ENCODE assay signal across 22 cellular contexts in genomic region chr7:106092204-106092603, GRCh38.
"Had no signal": no experiment of that assay in that cellular context is flagged by ENCODE, and none has a peak within 500 bp of the region (broad histone marks: within the 10 kb centered on the region; RNA-seq: fewer than 3 reads in every experiment).

No MANE protein-coding gene starts in this region.

- ATAC-seq: left lobe of liver; lower lobe of right lung; natural killer cell; stimulated activated naive CD8-positive, alpha-beta T cell treated with anti-CD3 and anti-CD28 coated beads, Interleukin-15, amount 100 ng/mL, for 72 hours had no signal

- H3K27me3 Mint-ChIP-seq: brain; dendritic cell treated with granulocyte-macrophage colony-stimulating factor and Interleukin-4, amounts not matched to agents 40 ng/mL and 50 ng/mL, for 4 days; stimulated activated naive CD8-positive, alpha-beta T cell treated with anti-CD3 and anti-CD28 coated beads, Interleukin-15, amount 100 ng/mL, for 72 hours had no signal

- H3K27ac Mint-ChIP-seq: brain; dendritic cell treated with granulocyte-macrophage colony-stimulating factor and Interleukin-4, amounts not matched to agents 40 ng/mL and 50 ng/mL, for 4 days; immature natural killer cell; natural killer cell; stimulated activated naive CD8-positive, alpha-beta T cell treated with anti-CD3 and anti-CD28 coated beads, Interleukin-15, amount 100 ng/mL, for 72 hours had no signal

- H3K4me3 Mint-ChIP-seq: brain; dendritic cell treated with granulocyte-macrophage colony-stimulating factor and Interleukin-4, amounts not matched to agents 40 ng/mL and 50 ng/mL, for 4 days; immature natural killer cell; natural killer cell; stimulated activated naive CD8-positive, alpha-beta T cell treated with anti-CD3 and anti-CD28 coated beads, Interleukin-15, amount 100 ng/mL, for 72 hours had no signal

- H3K9me3 Mint-ChIP-seq: brain; dendritic cell treated with granulocyte-macrophage colony-stimulating factor and Interleukin-4, amounts not matched to agents 40 ng/mL and 50 ng/mL, for 4 days; immature natural killer cell; natural killer cell; stimulated activated naive CD8-positive, alpha-beta T cell treated with anti-CD3 and anti-CD28 coated beads, Interleukin-15, amount 100 ng/mL, for 72 hours had no signal

- H3K4me1 Mint-ChIP-seq: brain, immature natural killer cell had no signal

- DNase-seq: activated CD4-positive, alpha-beta T cell treated with anti-CD3 and anti-CD28 coated beads, Interleukin-2, amount 50 U/mL, for 1 hour; activated CD4-positive, CD25-positive, alpha-beta regulatory T cell treated with anti-CD3 and anti-CD28 coated beads, Interleukin-2, amount 50 U/mL, for 72 hours; activated CD8-positive, alpha-beta memory T cell treated with anti-CD3 and anti-CD28 coated beads for 24 hours; activated CD8-positive, alpha-beta memory T cell treated with anti-CD3 and anti-CD28 coated beads, Interleukin-2, amount 50 U/mL, for 4 hours; activated naive CD4-positive, alpha-beta T cell treated with Interleukin-2 at 50 U/mL for 16 hours; activated T-cell treated with anti-CD3 and anti-CD28 coated beads, Interleukin-2, amount 50 U/mL, for 48 hours; aorta; effector CD4-positive, alpha-beta T cell; erythroblast; foreskin melanocyte; glutamatergic neuron; immature natural killer cell; lower lobe of right lung; natural killer cell; ovary; stimulated activated CD4-positive, alpha-beta T cell treated with anti-CD3 and anti-CD28 coated beads, Interleukin-4, amount 100 ng/mL, for 4 hours; stimulated activated naive CD8-positive, alpha-beta T cell treated with anti-CD3 and anti-CD28 coated beads, Interleukin-15, amount 100 ng/mL, for 72 hours; T-helper 2 cell; tibial artery had no signal
